In the genomic region with DNA sequence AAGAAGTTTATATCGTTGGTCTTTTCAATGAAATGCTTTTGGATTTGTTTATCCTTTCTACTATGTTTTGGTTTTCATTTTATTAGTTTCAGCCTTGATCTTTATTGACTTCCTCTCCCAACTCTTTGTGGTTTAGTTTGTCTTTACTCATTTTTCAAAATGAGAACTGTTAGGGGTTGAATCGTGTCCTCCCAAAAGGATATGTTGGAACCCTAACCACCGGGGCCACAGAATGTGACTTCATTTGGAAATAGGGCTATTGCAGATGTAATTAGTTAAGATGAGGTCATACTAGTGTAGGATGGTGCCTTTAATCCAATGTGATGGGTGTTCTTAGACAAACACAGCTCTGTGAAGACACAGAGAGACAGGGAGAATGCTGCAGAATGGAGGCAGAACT, we compare ENCODE assay signal across 15 cellular contexts.
"Had no signal": no experiment of that assay in that cellular context is flagged by ENCODE, and none has a peak within 500 bp of the region (broad histone marks: within the 10 kb centered on the region; RNA-seq: fewer than 3 reads in every experiment).

No MANE protein-coding gene starts in this region.

- H3K4me1 Mint-ChIP-seq: activated B cell treated with CpG ODN at 0.5 μM for 24 hours; activated naive CD8-positive, alpha-beta T cell treated with anti-CD3 and anti-CD28 coated beads, Interleukin-2, amount 50 U/mL, for 24 hours had no signal

- H3K27ac Mint-ChIP-seq: activated B cell treated with CpG ODN at 0.5 μM for 24 hours; activated naive CD8-positive, alpha-beta T cell treated with anti-CD3 and anti-CD28 coated beads, Interleukin-2, amount 50 U/mL, for 24 hours; memory B cell; natural killer cell treated with Interleukin-12 subunit alpha and Interleukin-12 subunit beta and Interleukin-15 and Interleukin-18, amount 100 ng/mL, for 72 hours had no signal

- DNase-seq: activated B cell treated with CpG ODN at 0.5 μM for 24 hours; activated naive CD4-positive, alpha-beta T cell treated with Interleukin-2 at 50 U/mL for 16 hours; activated naive CD8-positive, alpha-beta T cell treated with anti-CD3 and anti-CD28 coated beads, Interleukin-2, amount 50 U/mL, for 24 hours; esophagus squamous epithelium; heart left ventricle; left lung; occipital lobe; psoas muscle; spleen; stimulated activated naive CD4-positive, alpha-beta T cell; substantia nigra; trophoblast cell had no signal

- H3K9me3 Mint-ChIP-seq: natural killer cell treated with Interleukin-12 subunit alpha and Interleukin-12 subunit beta and Interleukin-15 and Interleukin-18, amount 100 ng/mL, for 72 hours had no signal

- H3K4me3 Mint-ChIP-seq: activated B cell treated with CpG ODN at 0.5 μM for 24 hours; activated naive CD8-positive, alpha-beta T cell treated with anti-CD3 and anti-CD28 coated beads, Interleukin-2, amount 50 U/mL, for 24 hours; memory B cell; natural killer cell treated with Interleukin-12 subunit alpha and Interleukin-12 subunit beta and Interleukin-15 and Interleukin-18, amount 100 ng/mL, for 72 hours had no signal

- ATAC-seq: activated naive CD8-positive, alpha-beta T cell treated with anti-CD3 and anti-CD28 coated beads, Interleukin-2, amount 50 U/mL, for 24 hours; heart left ventricle; left lung; natural killer cell treated with Interleukin-12 subunit alpha and Interleukin-12 subunit beta and Interleukin-15 and Interleukin-18, amount 100 ng/mL, for 72 hours; psoas muscle; sciatic nerve had no signal
